In genomic region chr14:61152851-61153364, GRCh38 we compare ENCODE assay signal across 11 cellular contexts.
DNase-seq lines count a peak whose midpoint lies in the region; ATAC-seq, FAIRE-seq and TF ChIP-seq lines count a peak whose summit lies in the region.
"Had no signal": no experiment of that assay in that cellular context is flagged by ENCODE, and none has a peak within 500 bp of the region (broad histone marks: within the 10 kb centered on the region; RNA-seq: fewer than 3 reads in every experiment).

No MANE protein-coding gene starts in this region.

- CTCF ChIA-PET in activated CD8-positive, alpha-beta T cell treated with anti-CD3 and anti-CD28 coated beads, Interleukin-2, amount 10 ng/mL, durations not matched to agents 7 days and 5 days (lab: Charles Lee): no interaction called here

- H3K18ac ChIP-seq in neuronal stem cell (ENCODE audit: low read length): no peak overlapping the region

- no peaks in the 10 kb centered on the region for H3K79me1 ChIP-seq in neuronal stem cell (ENCODE audit: low read depth, low read length)

- H3K27me3 ChIP-seq in endodermal cell (ENCODE audit: control insufficient read depth, insufficient read depth, low read length, poor library complexity, severe bottlenecking) (no peaks in the 10 kb centered on the region), neuronal stem cell (ENCODE audit: control insufficient read depth in 3 of 3, insufficient read depth in 3 of 3, low read depth in 1 of 3, low read length in 3 of 3) (no peaks in the 10 kb centered on the region)

- POLR2A ChIA-PET in activated CD8-positive, alpha-beta T cell treated with anti-CD3 and anti-CD28 coated beads, Interleukin-2, amount 10 ng/mL, durations not matched to agents 7 days and 5 days (lab: Charles Lee): no interaction called here

- no peak for ATAC-seq in HG02623 (IDR thresholded peaks at IDR 0.05; ENCODE audit: unreplicated experiment)
- no peak for ATAC-seq in activated T-cell treated with anti-CD3 and anti-CD28 coated beads, Interleukin-2, amount 50 U/mL, for 72 hours (replicated peaks in 1 of 2)
- ATAC-seq in activated CD8-positive, alpha-beta T cell treated with anti-CD3 and anti-CD28 coated beads, Interleukin-2, amount 10 ng/mL, durations not matched to agents 7 days and 5 days: no peak

- peak overlapping the region; percentile 11 for H2AK5ac ChIP-seq in neuronal stem cell (ENCODE audit: low read depth, low read length)

- no peak overlapping the region for H3K4me2 ChIP-seq in neuronal stem cell (ENCODE audit: insufficient read depth, low read length, poor library complexity, severe bottlenecking)

- H3K4me3 Mint-ChIP-seq in endodermal cell: no peak overlapping the region
- H3K4me3 Mint-ChIP-seq in activated T-cell treated with anti-CD3 and anti-CD28 coated beads, Interleukin-2, amount 50 U/mL, for 72 hours: no peak overlapping the region
- H3K4me3 Mint-ChIP-seq in activated CD8-positive, alpha-beta T cell treated with anti-CD3 and anti-CD28 coated beads, Interleukin-2, amount 10 ng/mL, durations not matched to agents 7 days and 5 days: no peak overlapping the region
- H3K4me3 Mint-ChIP-seq: activated naive CD8-positive, alpha-beta T cell treated with anti-CD3 and anti-CD28 coated beads for 36 hours had no signal

- H3K27me3 Mint-ChIP-seq in endodermal cell (ENCODE audit: insufficient read depth): no peaks in the 10 kb centered on the region
- peaks cover 27% of the 10 kb centered on the region for H3K27me3 Mint-ChIP-seq in activated T-cell treated with anti-CD3 and anti-CD28 coated beads, Interleukin-2, amount 50 U/mL, for 72 hours (ENCODE audit: low read depth)
- peaks cover 9% of the 10 kb centered on the region for H3K27me3 Mint-ChIP-seq in activated CD8-positive, alpha-beta T cell treated with anti-CD3 and anti-CD28 coated beads, Interleukin-2, amount 10 ng/mL, durations not matched to agents 7 days and 5 days (ENCODE audit: low read depth)

- H3K23ac ChIP-seq in neuronal stem cell (ENCODE audit: low read depth, low read length, poor library complexity): no peak overlapping the region

- no peak overlapping the region for H3K27ac Mint-ChIP-seq in endodermal cell
- H3K27ac Mint-ChIP-seq in activated T-cell treated with anti-CD3 and anti-CD28 coated beads, Interleukin-2, amount 50 U/mL, for 72 hours: no peak overlapping the region
- no peak overlapping the region for H3K27ac Mint-ChIP-seq in activated CD8-positive, alpha-beta T cell treated with anti-CD3 and anti-CD28 coated beads, Interleukin-2, amount 10 ng/mL, durations not matched to agents 7 days and 5 days
- H3K27ac Mint-ChIP-seq: activated naive CD8-positive, alpha-beta T cell treated with anti-CD3 and anti-CD28 coated beads for 36 hours had no signal

- H3K4me1 Mint-ChIP-seq in endodermal cell: peaks cover 16% of the 10 kb centered on the region
- no peaks in the 10 kb centered on the region for H3K4me1 Mint-ChIP-seq in activated T-cell treated with anti-CD3 and anti-CD28 coated beads, Interleukin-2, amount 50 U/mL, for 72 hours (ENCODE audit: low read depth)
- no peaks in the 10 kb centered on the region for H3K4me1 Mint-ChIP-seq in activated CD8-positive, alpha-beta T cell treated with anti-CD3 and anti-CD28 coated beads, Interleukin-2, amount 10 ng/mL, durations not matched to agents 7 days and 5 days (ENCODE audit: low read depth)
- H3K4me1 Mint-ChIP-seq: activated naive CD8-positive, alpha-beta T cell treated with anti-CD3 and anti-CD28 coated beads for 36 hours had no signal

- H3K9me3 Mint-ChIP-seq in endodermal cell: no peaks in the 10 kb centered on the region
- H3K9me3 Mint-ChIP-seq in activated T-cell treated with anti-CD3 and anti-CD28 coated beads, Interleukin-2, amount 50 U/mL, for 72 hours: no peaks in the 10 kb centered on the region
- H3K9me3 Mint-ChIP-seq in activated CD8-positive, alpha-beta T cell treated with anti-CD3 and anti-CD28 coated beads, Interleukin-2, amount 10 ng/mL, durations not matched to agents 7 days and 5 days (ENCODE audit: insufficient read depth): no peaks in the 10 kb centered on the region
- H3K9me3 Mint-ChIP-seq: activated naive CD8-positive, alpha-beta T cell treated with anti-CD3 and anti-CD28 coated beads for 36 hours had no signal

- H4K91ac ChIP-seq in neuronal stem cell (ENCODE audit: low read depth, low read length, poor library complexity): no peak overlapping the region

- H3K27ac ChIP-seq in endodermal cell (ENCODE audit: low read depth, low read length): peak overlapping the region; percentile 87
- H3K27ac ChIP-seq in neuronal stem cell (replicated peaks; ENCODE audit: low read length): no peak overlapping the region

- no peaks in the 10 kb centered on the region for H3K9me3 ChIP-seq in endodermal cell (ENCODE audit: control insufficient read depth, low read length)
- H3K9me3 ChIP-seq in neuronal stem cell (replicated peaks in 1 of 2; ENCODE audit: control insufficient read depth in 2 of 2, insufficient read depth in 1 of 2, low read depth in 1 of 2, low read length in 2 of 2): peaks cover 1 to 3% of the 10 kb centered on the region in 2 donors

- no peak overlapping the region for H2BK12ac ChIP-seq in neuronal stem cell (ENCODE audit: low read length)

- no peak overlapping the region for H3K4me3 ChIP-seq in endodermal cell (ENCODE audit: low read length)
- H3K4me3 ChIP-seq in neuronal stem cell (ENCODE audit: low read length in 2 of 2): no peak overlapping the region

- 93 to 96% methylated on average over 3 of the region's 3 CpGs for WGBS in endodermal cell (ENCODE audit: insufficient coverage in 1 of 2, insufficient read length in 1 of 2), 2 experiments
- WGBS in neuronal stem cell (ENCODE audit: extremely low coverage in 2 of 2, insufficient read length in 2 of 2, insufficient replicate concordance in 1 of 2), 2 donors: no CpG with 5 or more reads among the region's 3 CpGs

- no peak overlapping the region for H2BK5ac ChIP-seq in neuronal stem cell (ENCODE audit: low read length)

- peaks cover 5% of the 10 kb centered on the region for H3K4me1 ChIP-seq in endodermal cell (ENCODE audit: control insufficient read depth, insufficient read depth, low read length)
- H3K4me1 ChIP-seq in neuronal stem cell (ENCODE audit: control insufficient read depth in 2 of 2, insufficient read depth in 1 of 2, low read depth in 1 of 2, low read length in 2 of 2): peaks cover 11 to 25% of the 10 kb centered on the region in 2 donors

- H2BK120ac ChIP-seq in neuronal stem cell (ENCODE audit: low read depth, low read length): peak overlapping the region; percentile 22

- TF ChIP-seq CTCF in endodermal cell (conservative IDR thresholded peaks at IDR 0.05): no peak

- no peak overlapping the region for H2AFZ ChIP-seq in neuronal stem cell (ENCODE audit: low read length)

- H3K9ac ChIP-seq in endodermal cell (ENCODE audit: extremely low read depth, low read length, poor library complexity, severe bottlenecking) (no peak overlapping the region), neuronal stem cell (ENCODE audit: low read depth, low read length, poor library complexity) (no peak overlapping the region)

- H2BK15ac ChIP-seq in neuronal stem cell (ENCODE audit: low read length): no peak overlapping the region

- no peak for DNase-seq in GM12891 (ENCODE audit: insufficient read length, low spot score)
- DNase-seq in NCI-H69 (lab: John Stamatoyannopoulos, UW): peak; percentile 91
- DNase-seq in endodermal cell: no peak
- no peak for DNase-seq in neuronal stem cell (ENCODE audit: low spot score)
- DNase-seq in HCEC 1CT: no peak
- DNase-seq in activated T-cell treated with anti-CD3 and anti-CD28 coated beads, Interleukin-2, amount 50 U/mL, for 72 hours: no peak
- no peak for DNase-seq in activated CD8-positive, alpha-beta T cell treated with anti-CD3 and anti-CD28 coated beads, Interleukin-2, amount 10 ng/mL, durations not matched to agents 7 days and 5 days
- DNase-seq: activated naive CD8-positive, alpha-beta T cell treated with anti-CD3 and anti-CD28 coated beads for 36 hours; hypothalamus; NCI-H2081 treated with DMSO at 0.1 percent for 48 hours had no signal

- no peaks in the 10 kb centered on the region for H3K36me3 Mint-ChIP-seq in endodermal cell (ENCODE audit: low read depth)
- no peaks in the 10 kb centered on the region for H3K36me3 Mint-ChIP-seq in activated T-cell treated with anti-CD3 and anti-CD28 coated beads, Interleukin-2, amount 50 U/mL, for 72 hours (ENCODE audit: insufficient read depth in 2 of 2)
- H3K36me3 Mint-ChIP-seq in activated CD8-positive, alpha-beta T cell treated with anti-CD3 and anti-CD28 coated beads, Interleukin-2, amount 10 ng/mL, durations not matched to agents 7 days and 5 days (ENCODE audit: low read depth): no peaks in the 10 kb centered on the region
- H3K36me3 Mint-ChIP-seq: activated naive CD8-positive, alpha-beta T cell treated with anti-CD3 and anti-CD28 coated beads for 36 hours had no signal

- TF ChIP-seq POLR2A in GM12891 (IDR thresholded peaks at IDR 0.05; ENCODE audit: low read depth, low read length): no peak

- peak; percentile 28 for FAIRE-seq in GM12891 (lab: Jason Lieb, UNC)

- H4K8ac ChIP-seq in neuronal stem cell (ENCODE audit: low read depth, low read length): no peak overlapping the region

- no peak overlapping the region for H3K4ac ChIP-seq in neuronal stem cell (ENCODE audit: low read length)

- H3K36me3 ChIP-seq in endodermal cell (ENCODE audit: control insufficient read depth, insufficient read depth, low read length) (no peaks in the 10 kb centered on the region), neuronal stem cell (replicated peaks in 1 of 2; ENCODE audit: control insufficient read depth in 2 of 2, insufficient read depth in 2 of 2, low read length in 2 of 2) (no peaks in the 10 kb centered on the region)

- H3K14ac ChIP-seq in neuronal stem cell (ENCODE audit: low read length): no peak overlapping the region

TF ChIP-seq in GM12891, 5 proteins besides CTCF, POLR2A, EP300 and RAD21:
- TF ChIP-seq TAF1 (IDR thresholded peaks at IDR 0.05; ENCODE audit: low read depth, low read length) (no peak), PAX5 (IDR thresholded peaks at IDR 0.05; ENCODE audit: insufficient read depth, low read length, severe bottlenecking) (no peak), POU2F2 (IDR thresholded peaks at IDR 0.05; ENCODE audit: low read depth, low read length) (no peak), POLR2AphosphoS5 (IDR thresholded peaks at IDR 0.05; ENCODE audit: low read depth, low read length) (no peak)
